In the genomic region with DNA sequence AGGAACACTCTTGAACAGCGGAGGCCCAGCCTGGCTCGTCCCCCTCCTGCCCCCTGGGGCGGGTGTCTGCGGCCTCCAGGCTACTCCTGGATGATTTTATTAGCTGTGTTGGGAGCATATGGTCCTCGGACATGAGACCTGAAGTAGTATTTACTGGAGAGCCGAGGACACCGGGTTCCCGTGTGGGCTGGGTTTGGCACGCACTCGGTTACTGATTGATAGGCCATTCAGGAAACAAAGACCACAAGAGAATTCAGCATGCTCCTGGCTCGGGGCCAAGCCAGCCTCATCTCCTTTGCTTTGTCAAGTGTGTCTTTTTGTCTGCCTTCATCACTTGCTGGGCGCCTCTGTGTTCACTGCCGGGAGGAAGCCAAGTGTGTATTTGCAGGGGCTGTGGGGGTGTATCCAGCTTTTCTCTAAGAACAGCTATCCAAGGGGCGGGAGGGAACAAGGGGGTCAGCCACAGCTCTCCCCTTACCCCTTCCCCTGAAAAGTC, we compare ENCODE assay signal across 8 cellular contexts. TPM values are rescaled to one million over a fixed set of nuclear protein-coding genes. Genes with fewer than 3 reads are reported as not detected.
DNase-seq lines count a peak whose midpoint lies in the region; ATAC-seq and TF ChIP-seq lines count a peak whose summit lies in the region.

No MANE protein-coding gene starts in this region.

- H3K27me3 ChIP-seq in A673 (replicated peaks; ENCODE audit: insufficient read depth, low read depth, low read length, poor library complexity) = no peaks in the 10 kb centered on the region
- no peaks in the 10 kb centered on the region for H3K27me3 ChIP-seq in Peyer's patch

- H3K27ac ChIP-seq in A673 (ENCODE audit: low read depth, low read length, poor library complexity, severe bottlenecking) (no peak overlapping the region), Peyer's patch (peak overlapping the region; percentile 70 to 77 (median 74)), RWPE1 (no peak overlapping the region)

- ATAC-seq in GM19043 (IDR thresholded peaks at IDR 0.05; ENCODE audit: low read depth, unreplicated experiment) (peak; percentile 40), HG03457 (IDR thresholded peaks at IDR 0.05; ENCODE audit: unreplicated experiment) (peak; percentile 25)

- H3K36me3 ChIP-seq in A673 (ENCODE audit: insufficient read depth, low read length, poor library complexity, severe bottlenecking) (no peaks in the 10 kb centered on the region), Peyer's patch (no peaks in the 10 kb centered on the region)

- peak; percentile 91 for DNase-seq in A673 (ENCODE audit: low spot score)
- DNase-seq in Peyer's patch = peak; percentile 91 to 99 (median 96)
- peak; percentile 78 for DNase-seq in activated naive CD4-positive, alpha-beta T cell treated with Interleukin-2 at 50 U/mL for 16 hours
- peak; percentile 70 to 96 for DNase-seq in lower leg skin (ENCODE audit: low spot score in 2 of 2)
- DNase-seq in stimulated activated CD8-positive, alpha-beta memory T cell treated with anti-CD3 and anti-CD28 coated beads, Interleukin-4, amount 100 ng/mL, for 4 hours (ENCODE audit: low read depth in 2 of 2, low spot score in 1 of 2) = peak; percentile 60 to 66
- no peak for DNase-seq in RWPE1 (ENCODE audit: low spot score)

- WGBS in lower leg skin, 2 donors = 46 to 64% methylated on average over 14 of the region's 14 CpGs

- CTCF ChIA-PET in A673 (lab: Charles Lee) (interaction anchor here (1.0 to 3.7 kb wide), 2 partner anchors 132 to 388 kb away, joined by 3 to 40 read pairs; no protein-coding TSS in a partner anchor), RWPE1 (lab: Yijun Ruan, JAX) (interaction anchor here (0.6 to 6.8 kb wide), 2 partner anchors 388 to 672 kb away, joined by 5 to 84 read pairs; no protein-coding TSS in a partner anchor)

- no peaks in the 10 kb centered on the region for H3K9me3 ChIP-seq in A673 (ENCODE audit: low read depth, low read length, poor library complexity, severe bottlenecking)
- H3K9me3 ChIP-seq in Peyer's patch = no peaks in the 10 kb centered on the region

- no TSS peak for BruUV-seq in A673 (replicated peaks; lab: Mats Ljungman, UMichigan)

- H3K4me1 ChIP-seq in A673 (ENCODE audit: insufficient read depth, low read length, poor library complexity, severe bottlenecking) = peaks cover 36% of the 10 kb centered on the region
- H3K4me1 ChIP-seq in Peyer's patch = peaks cover 7 to 59% (median 28%) of the 10 kb centered on the region in 4 donors

- H3K4me3 ChIP-seq in A673 (ENCODE audit: low read depth, low read length, poor library complexity, severe bottlenecking) (no peak overlapping the region), Peyer's patch (peak overlapping the region in 1 of 4 donors; percentile 0), lower leg skin (ENCODE audit: low read depth, poor library complexity, severe bottlenecking) (no peak overlapping the region)

- intact Hi-C loops in A673 (cut with micrococcal nuclease; ENCODE audit: unreplicated experiment) (loop anchor here (5.0 kb wide), 1 partner anchor 583 kb away; a partner anchor contains a TSS), lower leg skin (cut with DNase I; ENCODE audit: low total_unique reads) (loop anchor here (5.0 kb wide), 1 partner anchor 388 kb away; no protein-coding TSS in a partner anchor)

- no peak for TF ChIP-seq CTCF in A673 (conservative IDR thresholded peaks at IDR 0.05; ENCODE audit: low read depth, low read length)
- no peak for TF ChIP-seq CTCF in Peyer's patch (IDR thresholded peaks at IDR 0.05)
- no peak for TF ChIP-seq CTCF in lower leg skin (IDR thresholded peaks at IDR 0.05)
- TF ChIP-seq CTCF in RWPE1 (conservative IDR thresholded peaks at IDR 0.05; ENCODE audit: low read depth) = no peak

- POLR2A ChIA-PET in A673 (lab: Charles Lee; ENCODE audit: low non-redundant PET) (no interaction called here), RWPE1 (lab: Yijun Ruan, JAX; ENCODE audit: low non-redundant PET) (no interaction called here)

- peak in 1 of 2 donors; percentile 11 for TF ChIP-seq POLR2A in Peyer's patch (IDR thresholded peaks at IDR 0.05)
- no peak for TF ChIP-seq POLR2A in lower leg skin (IDR thresholded peaks at IDR 0.05)

RNA-seq across cellular contexts. Expression of a gene that starts 9.7 kb away (rescaled TPM):
- total RNA-seq in A673 (2021) = not detected in 2 replicates
- total RNA-seq in Peyer's patch = 1 to 10 TPM in 1 of 4 donors, under 1 TPM in 1, not detected in 2; 0.67 to 1.7 TPM
- 1 to 10 TPM in 1 of 4 donors, not detected in 3; 1.2 TPM for total RNA-seq in lower leg skin

RNA-seq across cellular contexts. Expression of a gene that starts 17.8 kb away (rescaled TPM):
- total RNA-seq in A673 (2021) (not detected in 2 replicates), Peyer's patch (1 to 10 TPM in 2 of 4 donors, under 1 TPM in 2; 0.18 to 5.8 (median 2.9) TPM), lower leg skin (under 1 TPM; 0.07 to 0.13 (median 0.08) TPM)

Comparison
In these comparisons a context has a peak if more than half of its experiments do, and no peak if none do; other contexts are left out.
1. H3K27ac ChIP-seq: peak in Peyer's patch (4 of 4); none in A673 (single experiment) and RWPE1 (single experiment).